ENCODE assay signal across 8 cellular contexts in genomic region chr11:61899146-61899841, GRCh38. TPM values are rescaled to one million over a fixed set of nuclear protein-coding genes. Genes with fewer than 3 reads are reported as not detected.
DNase-seq lines count a peak whose midpoint lies in the region; ATAC-seq and TF ChIP-seq lines count a peak whose summit lies in the region.

No MANE protein-coding gene starts in this region.

- intact Hi-C loops in Calu3 (cut with micrococcal nuclease; ENCODE audit: unreplicated experiment) = loop anchor here (1.0 to 10.0 kb wide), 5 partner anchors 48 to 209 kb away; partner anchors contain the start of genes FEN1 and TMEM258
- intact Hi-C loops in thyroid gland (cut with DNase I) = loop anchor here (5.0 kb wide), 2 partner anchors 158 to 183 kb away; no protein-coding TSS in a partner anchor

- H3K36me3 ChIP-seq in MM.1S (replicated peaks; ENCODE audit: insufficient read depth, low read length) (no peaks in the 10 kb centered on the region), thyroid gland (no peaks in the 10 kb centered on the region)

- H3K27me3 Mint-ChIP-seq in Calu3 (ENCODE audit: unreplicated experiment) = peaks cover 45% of the 10 kb centered on the region
- no peaks in the 10 kb centered on the region for H3K27me3 Mint-ChIP-seq in osteocyte (ENCODE audit: unreplicated experiment)

- CTCF ChIA-PET in Calu3 (lab: Charles Lee) = interaction anchor here (0.6 to 8.3 kb wide), 12 partner anchors 15 to 213 kb away, joined by 3 to 96 read pairs (median 5); no protein-coding TSS in a partner anchor

- H3K4me1 ChIP-seq in MM.1S (ENCODE audit: low read length) (peaks cover 4% of the 10 kb centered on the region; the same call in 1 of the 2 replicates), thyroid gland (peaks cover 0 to 5% of the 10 kb centered on the region in 2 donors)

- peak; percentile 62 for ATAC-seq in GM21619 (IDR thresholded peaks at IDR 0.05; ENCODE audit: unreplicated experiment)

- no peak overlapping the region for H3K4me3 Mint-ChIP-seq in Calu3 (ENCODE audit: low read depth, unreplicated experiment)
- no peak overlapping the region for H3K4me3 Mint-ChIP-seq in osteocyte (ENCODE audit: unreplicated experiment)

- no peaks in the 10 kb centered on the region for H3F3A ChIP-seq in MM.1S (ENCODE audit: insufficient read depth, low read length)

- H2AFZ ChIP-seq in MM.1S (ENCODE audit: low read length) = peak overlapping the region; percentile 58; the same call in 1 of the 2 replicates

- H3K9me3 Mint-ChIP-seq in Calu3 (ENCODE audit: low read depth, unreplicated experiment) (no peaks in the 10 kb centered on the region), osteocyte (ENCODE audit: unreplicated experiment) (no peaks in the 10 kb centered on the region)

- no peaks in the 10 kb centered on the region for H3K9me2 ChIP-seq in MM.1S (replicated peaks; ENCODE audit: insufficient read depth, low read length)

- peak overlapping the region; percentile 27; the same call in 1 of the 2 replicates for H3K4me2 ChIP-seq in MM.1S (ENCODE audit: low read depth, low read length)

- H3K9me3 ChIP-seq in MM.1S (replicated peaks; ENCODE audit: insufficient read depth, low read length) (no peaks in the 10 kb centered on the region), thyroid gland (no peaks in the 10 kb centered on the region)

- 11 to 65% methylated on average over 3 to 18 of the region's 27 CpGs for whole genome bisulfite sequencing in thyroid gland, 2 donors

- peak overlapping the region; percentile 37 for H3K27ac Mint-ChIP-seq in Calu3 (ENCODE audit: unreplicated experiment)
- no peak overlapping the region for H3K27ac Mint-ChIP-seq in osteocyte (ENCODE audit: unreplicated experiment)

- H3K27me3 ChIP-seq in MM.1S (replicated peaks; ENCODE audit: insufficient read depth, low read length) (peaks cover 24% of the 10 kb centered on the region), thyroid gland (no peaks in the 10 kb centered on the region)

- no TSS peak for BruUV-seq in Calu3 (replicated peaks; lab: Mats Ljungman, UMichigan)

- no peak overlapping the region for H3K4me3 ChIP-seq in MM.1S (ENCODE audit: low read length)
- H3K4me3 ChIP-seq in foreskin fibroblast (ENCODE audit: low read depth in 1 of 2, low read length in 2 of 2) = no peak overlapping the region
- no peak overlapping the region for H3K4me3 ChIP-seq in thyroid gland (replicated peaks in 1 of 3)

- H3K79me2 ChIP-seq in MM.1S (ENCODE audit: low read length) = no peaks in the 10 kb centered on the region

- DNase-seq in Calu3 (peak; percentile 95), MM.1S (peak; percentile 77), SIG-M5 (lab: John Stamatoyannopoulos, UW) (peak; percentile 51), foreskin fibroblast (peak; percentile 47 to 82), osteocyte (ENCODE audit: extremely low spot score, unreplicated experiment) (peak; percentile 94), thyroid gland (peak; percentile 66 to 70)
- peak; percentile 89 for DNase-seq in activated T-helper 9 cell treated with anti-CD3 and anti-CD28 coated beads, Interleukin-2, amount 50 U/mL, for 16 hours (ENCODE audit: low read depth)

- no peaks in the 10 kb centered on the region for H3K36me3 Mint-ChIP-seq in Calu3 (ENCODE audit: insufficient read depth, unreplicated experiment)
- peaks cover 37% of the 10 kb centered on the region for H3K36me3 Mint-ChIP-seq in osteocyte (ENCODE audit: unreplicated experiment)

- peak; percentile 99 for TF ChIP-seq CTCF in Calu3 (IDR thresholded peaks at IDR 0.05; ENCODE audit: unreplicated experiment)
- TF ChIP-seq CTCF in MM.1S (IDR thresholded peaks at IDR 0.05; ENCODE audit: low read length) = peak; percentile 99
- TF ChIP-seq CTCF in foreskin fibroblast (IDR thresholded peaks at IDR 0.05; ENCODE audit: low read depth, low read length) = peak; percentile 100
- TF ChIP-seq CTCF in osteocyte (IDR thresholded peaks at IDR 0.05) = peak; percentile 99
- peak; percentile 92 to 100 (median 98) for TF ChIP-seq CTCF in thyroid gland (IDR thresholded peaks at IDR 0.05)

- H3K4me1 Mint-ChIP-seq in Calu3 (ENCODE audit: low read depth, unreplicated experiment) (no peaks in the 10 kb centered on the region), osteocyte (ENCODE audit: unreplicated experiment) (peaks cover 12% of the 10 kb centered on the region)

- H3K27ac ChIP-seq in MM.1S (ENCODE audit: low read length) = no peak overlapping the region
- peak overlapping the region in 1 of 3 donors; percentile 9 for H3K27ac ChIP-seq in thyroid gland

- no peaks in the 10 kb centered on the region for H4K20me1 ChIP-seq in MM.1S (ENCODE audit: insufficient read depth, low read length)

- no peak overlapping the region for H3K9ac ChIP-seq in MM.1S (ENCODE audit: low read length)

- TF ChIP-seq POLR2A in thyroid gland (IDR thresholded peaks at IDR 0.05) = no peak

RNA-seq across cellular contexts. Expression of gene FADS3, which starts 7.9 kb away (rescaled TPM):
- total RNA-seq in Calu3 (2022) = 19.7 and 20.5 TPM in 2 replicates
- 117 and 118 TPM in 2 replicates for total RNA-seq in osteocyte
- 10 to 100 TPM; 25.2 to 37.6 (median 31.2) TPM for total RNA-seq in thyroid gland

RNA-seq across cellular contexts. Expression of gene RAB3IL1, which starts 18.1 kb away (rescaled TPM):
- total RNA-seq in Calu3 (2022) = 0.76 and 2.4 TPM in 2 replicates
- 44.2 and 49.2 TPM in 2 replicates for total RNA-seq in osteocyte
- 10 to 100 TPM in 3 of 4 donors, 1 to 10 TPM in 1; 6.5 to 27.7 (median 15.2) TPM for total RNA-seq in thyroid gland

RNA-seq across cellular contexts. Expression of gene BEST1, which starts 50.9 kb away (rescaled TPM):
- total RNA-seq in Calu3 (2022) (0.78 and 1.1 TPM in 2 replicates), osteocyte (0.81 and 2.0 TPM in 2 replicates), thyroid gland (1 to 10 TPM in 3 of 4 donors, under 1 TPM in 1; 0.67 to 3.3 (median 1.9) TPM)
